27 cellular contexts compared by ENCODE assay signal in the genomic region with DNA sequence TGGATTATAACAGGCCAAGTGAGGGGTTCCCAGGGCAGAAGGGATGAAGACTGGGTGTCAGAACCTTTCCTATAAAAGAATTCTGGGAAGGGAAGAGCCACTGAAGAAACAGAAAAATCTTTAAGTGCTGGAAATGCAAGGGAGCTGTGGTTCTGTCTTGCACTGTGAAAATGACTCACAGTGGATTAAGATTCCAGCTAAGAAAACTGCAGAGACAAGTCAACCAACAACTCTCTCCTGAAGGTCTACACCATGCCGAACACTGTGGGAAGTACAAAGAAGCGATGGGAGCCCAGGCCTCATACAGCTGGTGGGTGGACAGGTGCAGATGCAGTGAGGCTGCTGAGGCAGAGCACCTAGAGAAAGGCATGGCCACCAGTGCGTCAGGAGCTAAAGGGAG.
"Had no signal": no experiment of that assay in that cellular context is flagged by ENCODE, and none has a peak within 500 bp of the region (broad histone marks: within the 10 kb centered on the region; RNA-seq: fewer than 3 reads in every experiment).

No MANE protein-coding gene starts in this region.

- H3K9me3 ChIP-seq: adrenal gland, MG63, Peyer's patch, SJSA1, SK-N-SH had no signal

- H3K4me3 ChIP-seq: adrenal gland, MG63, Peyer's patch, SJSA1 had no signal

- DNase-seq: activated CD4-positive, alpha-beta T cell treated with anti-CD3 and anti-CD28 coated beads for 36 hours; activated CD4-positive, alpha-beta T cell treated with anti-CD3 and anti-CD28 coated beads, Interleukin-2, amount 10 ng/mL, durations not matched to agents 7 days and 5 days; activated CD4-positive, alpha-beta T cell treated with anti-CD3 and anti-CD28 coated beads, Interleukin-2, amount 50 U/mL, for 48 hours; activated CD8-positive, alpha-beta T cell treated with anti-CD3 and anti-CD28 coated beads, Interleukin-2, amount 10 ng/mL, durations not matched to agents 7 days and 5 days; activated naive CD4-positive, alpha-beta T cell; activated T-cell treated with anti-CD3 and anti-CD28 coated beads, Interleukin-2, amount 50 U/mL, for 24 hours; adrenal gland; anterior cingulate cortex; brain microvascular endothelial cell; central memory CD4-positive, alpha-beta T cell; Kasumi-1; KG1; MG63; NCI-H1092; NCI-H1436 treated with DMSO at 0.1 percent for 48 hours; NCI-H1694 treated with DMSO at 0.1 percent for 48 hours; NCI-H2029; NCI-H345; NCI-H524 treated with DMSO at 0.1 percent for 48 hours; NCI-H748 treated with DMSO at 0.1 percent for 48 hours; NK-92 treated with Interleukin-12 subunit alpha and Interleukin-12 subunit beta, amount 100 ng/mL, for 24 hours; PC-3; Peyer's patch; RPMI8226; SHP77 treated with DMSO at 0.1 percent for 48 hours; SK-N-SH had no signal

- H3K27ac ChIP-seq: adrenal gland, brain microvascular endothelial cell, Peyer's patch, SJSA1 had no signal

- H3K27me3 ChIP-seq: adrenal gland, brain microvascular endothelial cell, MG63, Peyer's patch, SJSA1 had no signal

- H3K4me1 ChIP-seq: adrenal gland, Peyer's patch, SJSA1 had no signal

- H3K36me3 ChIP-seq: brain microvascular endothelial cell, MG63 had no signal
